3 cellular contexts compared by ENCODE assay signal in genomic region chr17:79845601-79845949, GRCh38.
A peak's percentile ranks its signal among the peaks of the same experiment; 100 is the strongest.
TF ChIP-seq lines count a peak whose summit lies in the region.

No MANE protein-coding gene starts in this region.

TF ChIP-seq in SK-N-SH, 30 proteins besides CTCF, POLR2A, EP300 and RAD21:
- TF ChIP-seq TEAD4 (IDR thresholded peaks at IDR 0.05; ENCODE audit: borderline replicate concordance, insufficient read depth) (no peak), SIN3A (IDR thresholded peaks at IDR 0.05; ENCODE audit: borderline replicate concordance, low read depth, low read length) (no peak), JUND (IDR thresholded peaks at IDR 0.05) (no peak), PBX3 (IDR thresholded peaks at IDR 0.05) (no peak), RFX5 (IDR thresholded peaks at IDR 0.05; ENCODE audit: low read length) (no peak), YY1 (IDR thresholded peaks at IDR 0.05; ENCODE audit: low read depth) (no peak), ZBTB33 (IDR thresholded peaks at IDR 0.05; ENCODE audit: borderline replicate concordance, low read depth) (no peak), NFIC (IDR thresholded peaks at IDR 0.05; ENCODE audit: borderline replicate concordance) (no peak), MAX (IDR thresholded peaks at IDR 0.05; ENCODE audit: low read depth) (no peak), RXRA (IDR thresholded peaks at IDR 0.05; ENCODE audit: borderline replicate concordance, low read depth) (no peak), IRF3 (IDR thresholded peaks at IDR 0.05; ENCODE audit: low read depth, low read length) (no peak)
TF ChIP-seq in SK-N-SH: peak in this region for 0.

TF ChIP-seq in SK-N-SH treated with all-trans-retinoic acid at 6 μM for 48 hours, 23 proteins besides CTCF, POLR2A, EP300 and RAD21:
- TF ChIP-seq ZNF8 (CRISPR knock-in tag; IDR thresholded peaks at IDR 0.05) (no peak), ISL1 (CRISPR knock-in tag; IDR thresholded peaks at IDR 0.05) (no peak), POU6F1 (CRISPR knock-in tag; IDR thresholded peaks at IDR 0.05; ENCODE audit: borderline replicate concordance, low read depth) (no peak), ZC3H10 (CRISPR knock-in tag; IDR thresholded peaks at IDR 0.05) (no peak), ARNTL (CRISPR knock-in tag; IDR thresholded peaks at IDR 0.05; ENCODE audit: borderline replicate concordance, low read depth) (no peak)

TF ChIP-seq in HepG2, 621 proteins besides CTCF, POLR2A, EP300 and RAD21 (continues in another document):
- TF ChIP-seq PHF5A (CRISPR knock-in tag; IDR thresholded peaks at IDR 0.05; ENCODE audit: low read depth, unreplicated experiment) (no peak), DRAP1 (CRISPR knock-in tag; IDR thresholded peaks at IDR 0.05) (peak; percentile 80), ZFP1 (CRISPR knock-in tag; IDR thresholded peaks at IDR 0.05) (no peak), NRL (CRISPR knock-in tag; IDR thresholded peaks at IDR 0.05; ENCODE audit: borderline replicate concordance) (no peak), KLF6 (CRISPR knock-in tag; IDR thresholded peaks at IDR 0.05) (0 out of 2 replicates have a peak, but pooled peaks have one; percentile 5), ZNF530 (CRISPR knock-in tag; IDR thresholded peaks at IDR 0.05; ENCODE audit: low read depth) (no peak), STAT6 (CRISPR knock-in tag; IDR thresholded peaks at IDR 0.05; ENCODE audit: borderline replicate concordance) (no peak), ZNF766 (CRISPR knock-in tag; IDR thresholded peaks at IDR 0.05; ENCODE audit: borderline replicate concordance) (peak; percentile 5; the same call in 1 of the 2 replicates), DDIT3 (CRISPR knock-in tag; IDR thresholded peaks at IDR 0.05) (no peak), CBFB (CRISPR knock-in tag; IDR thresholded peaks at IDR 0.05) (no peak), TEAD3 (CRISPR knock-in tag; optimal IDR thresholded peaks at IDR 0.05; ENCODE audit: borderline replicate concordance) (peak; percentile 12), RORA (CRISPR knock-in tag; IDR thresholded peaks at IDR 0.05) (0 out of 2 replicates have a peak, but pooled peaks have one; percentile 10), MZF1 (CRISPR knock-in tag; IDR thresholded peaks at IDR 0.05; ENCODE audit: borderline replicate concordance) (no peak), ZFP37 (CRISPR knock-in tag; IDR thresholded peaks at IDR 0.05; ENCODE audit: borderline replicate concordance) (peak; percentile 5; the same call in 1 of the 2 replicates), TGIF2 (CRISPR knock-in tag; IDR thresholded peaks at IDR 0.05) (peak; percentile 44; the same call in 1 of the 2 replicates), ZNF552 (CRISPR knock-in tag; IDR thresholded peaks at IDR 0.05; ENCODE audit: borderline replicate concordance) (no peak), PREB (CRISPR knock-in tag; IDR thresholded peaks at IDR 0.05) (no peak), HOXA3 (CRISPR knock-in tag; IDR thresholded peaks at IDR 0.05) (peak; percentile 14; the same call in 1 of the 2 replicates), ZNF276 (CRISPR knock-in tag; IDR thresholded peaks at IDR 0.05; ENCODE audit: low read depth) (0 out of 2 replicates have a peak, but pooled peaks have one; percentile 3), POLR2AphosphoS5 (IDR thresholded peaks at IDR 0.05; ENCODE audit: low read depth, low read length) (peak; percentile 63; the same call in 1 of the 2 replicates), ZEB1 (IDR thresholded peaks at IDR 0.05; ENCODE audit: insufficient replicate concordance, low read depth) (no peak), PATZ1 (CRISPR knock-in tag; IDR thresholded peaks at IDR 0.05) (peak; percentile 77), REL (CRISPR knock-in tag; conservative IDR thresholded peaks at IDR 0.05) (no peak), CSRNP1 (CRISPR knock-in tag; IDR thresholded peaks at IDR 0.05) (no peak), ZNF674 (CRISPR knock-in tag; IDR thresholded peaks at IDR 0.05; ENCODE audit: low read depth) (no peak), GTF2F1 (IDR thresholded peaks at IDR 0.05; ENCODE audit: low read length) (no peak), ISX (CRISPR knock-in tag; conservative IDR thresholded peaks at IDR 0.05) (no peak), ZNF143 (CRISPR knock-in tag; IDR thresholded peaks at IDR 0.05) (no peak), PHF21A (CRISPR knock-in tag; IDR thresholded peaks at IDR 0.05) (no peak), ZNF75D (CRISPR knock-in tag; IDR thresholded peaks at IDR 0.05; ENCODE audit: borderline replicate concordance) (no peak), ZNF30 (CRISPR knock-in tag; IDR thresholded peaks at IDR 0.05) (no peak), ASH2L (IDR thresholded peaks at IDR 0.05; ENCODE audit: insufficient read length, low read depth, low read length) (no peak), TRIM22 (IDR thresholded peaks at IDR 0.05) (no peak), POLR2G (IDR thresholded peaks at IDR 0.05; ENCODE audit: low read depth, low read length) (peak; percentile 66; the same call in 1 of the 2 replicates), ZNF207 (IDR thresholded peaks at IDR 0.05; ENCODE audit: borderline replicate concordance) (no peak), FOXO4 (CRISPR knock-in tag; conservative IDR thresholded peaks at IDR 0.05) (0 out of 2 replicates have a peak, but pooled peaks have one; percentile 40), ZNF296 (CRISPR knock-in tag; conservative IDR thresholded peaks at IDR 0.05) (0 out of 2 replicates have a peak, but pooled peaks have one; percentile 15), TRAFD1 (CRISPR knock-in tag; IDR thresholded peaks at IDR 0.05; ENCODE audit: borderline replicate concordance) (no peak), SATB2 (CRISPR knock-in tag; IDR thresholded peaks at IDR 0.05) (0 out of 2 replicates have a peak, but pooled peaks have one; percentile 0), ZFP62 (CRISPR knock-in tag; IDR thresholded peaks at IDR 0.05) (no peak), ETV5 (CRISPR knock-in tag; IDR thresholded peaks at IDR 0.05; ENCODE audit: borderline replicate concordance) (no peak), NFATC3 (CRISPR knock-in tag; IDR thresholded peaks at IDR 0.05) (0 out of 2 replicates have a peak, but pooled peaks have one; percentile 3), ZNF891 (CRISPR knock-in tag; IDR thresholded peaks at IDR 0.05) (no peak), SOX13 (IDR thresholded peaks at IDR 0.05) (0 out of 2 replicates have a peak, but pooled peaks have one; percentile 20), SOX13 (CRISPR knock-in tag; conservative IDR thresholded peaks at IDR 0.05 in 1 of 2, IDR thresholded peaks at IDR 0.05 in 1 of 2) (no peak)
